8 cellular contexts compared by ENCODE assay signal in the genomic region with DNA sequence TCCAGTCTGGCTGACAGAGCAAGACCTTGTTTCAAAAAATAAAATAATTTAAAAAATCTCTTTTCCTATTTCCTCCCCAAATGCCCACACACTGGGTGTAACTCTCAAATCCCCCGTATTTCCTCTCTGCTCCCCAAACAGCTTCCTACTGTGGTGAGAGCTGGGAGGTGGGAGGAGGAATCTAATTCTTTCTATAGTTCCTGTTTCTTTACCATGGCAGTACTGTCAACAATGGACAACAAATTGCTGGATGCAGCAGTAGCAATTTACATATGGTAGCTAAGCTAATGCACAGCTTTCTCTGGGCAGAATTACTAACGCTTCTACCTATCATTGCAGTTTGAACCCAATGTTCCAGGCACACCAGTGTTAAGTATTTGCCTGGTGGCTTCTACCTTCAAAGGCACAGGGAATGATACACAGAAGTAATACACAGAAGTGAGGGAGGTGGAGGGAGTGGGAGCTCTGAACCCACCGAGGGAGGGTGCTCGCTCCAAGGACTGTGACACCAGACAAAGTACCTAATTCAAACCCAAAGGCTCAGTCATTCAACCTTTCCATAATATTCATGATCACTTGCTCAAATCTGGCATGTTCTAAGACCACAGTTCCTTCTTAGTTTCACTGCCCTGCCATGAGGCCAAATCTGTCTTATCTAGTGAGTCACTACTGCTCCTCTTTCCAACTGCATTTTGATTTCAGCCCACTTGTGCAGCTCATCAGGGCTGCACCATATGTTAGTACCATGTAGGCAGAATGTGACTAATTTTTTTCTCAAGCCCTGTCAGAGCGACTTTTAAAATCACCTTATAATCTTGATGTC. TPM values are rescaled to one million over a fixed set of nuclear protein-coding genes. Genes with fewer than 3 reads are reported as not detected.
A peak's percentile ranks its signal among the peaks of the same experiment; 100 is the strongest.
DNase-seq lines count a peak whose midpoint lies in the region; ATAC-seq lines count a peak whose summit lies in the region.

No MANE protein-coding gene starts in this region.

- intact Hi-C loops in activated naive CD4-positive, alpha-beta T cell treated with anti-CD3 and anti-CD28 coated beads for 36 hours (cut with micrococcal nuclease), result loop anchor here (1.0 to 2.0 kb wide), 5 partner anchors 8 to 300 kb away; partner anchors contain the start of genes CELF1 and DDB2
- intact Hi-C loops in right cardiac atrium (cut with DNase I), result no loop called here

- 53% methylated on average over 5 of the region's 5 CpGs for WGBS in right cardiac atrium

- H3K27me3 Mint-ChIP-seq in activated naive CD4-positive, alpha-beta T cell treated with anti-CD3 and anti-CD28 coated beads for 36 hours (ENCODE audit: low read depth), result no peaks in the 10 kb centered on the region

- CTCF ChIA-PET in activated naive CD4-positive, alpha-beta T cell treated with anti-CD3 and anti-CD28 coated beads for 36 hours (lab: Charles Lee), result interaction anchor here (1.3 to 3.5 kb wide), 3 partner anchors 9 to 39 kb away, joined by 3 to 17 read pairs (median 6); no protein-coding TSS in a partner anchor

- no peak overlapping the region for H3K4me3 ChIP-seq in right cardiac atrium (ENCODE audit: low read length)

- H3K4me3 Mint-ChIP-seq in activated naive CD4-positive, alpha-beta T cell treated with anti-CD3 and anti-CD28 coated beads for 36 hours, result no peak overlapping the region

- peak; percentile 66 for DNase-seq in AG08395 (ENCODE audit: low spot score)
- peak; percentile 60 for DNase-seq in NAMALWA (ENCODE audit: low spot score)
- peak; percentile 66 for DNase-seq in activated naive CD4-positive, alpha-beta T cell treated with anti-CD3 and anti-CD28 coated beads for 36 hours
- DNase-seq in right cardiac atrium, result no peak
- DNase-seq in stimulated activated CD4-positive, alpha-beta T cell treated with anti-CD3 and anti-CD28 coated beads, TNF-alpha, amount 100 ng/mL, for 24 hours (ENCODE audit: low read depth in 3 of 3), result peak in 2 of 3 experiments; percentile 38 to 51
- DNase-seq in NCI-H1048 (lab: John Stamatoyannopoulos, UW), result no peak
- DNase-seq in NCI-H2107 (lab: John Stamatoyannopoulos, UW), result no peak

- H3K27ac Mint-ChIP-seq in activated naive CD4-positive, alpha-beta T cell treated with anti-CD3 and anti-CD28 coated beads for 36 hours, result peak overlapping the region; percentile 28

- H3K4me1 Mint-ChIP-seq in activated naive CD4-positive, alpha-beta T cell treated with anti-CD3 and anti-CD28 coated beads for 36 hours (ENCODE audit: low read depth), result peaks cover 95% of the 10 kb centered on the region

- peaks cover 5% of the 10 kb centered on the region for H3K36me3 Mint-ChIP-seq in activated naive CD4-positive, alpha-beta T cell treated with anti-CD3 and anti-CD28 coated beads for 36 hours (ENCODE audit: low read depth)

- H3K27me3 ChIP-seq in right cardiac atrium (ENCODE audit: control insufficient read depth, insufficient read depth), result no peaks in the 10 kb centered on the region

- H3K9me3 ChIP-seq in right cardiac atrium (ENCODE audit: control insufficient read depth, low read length), result no peaks in the 10 kb centered on the region

- no peaks in the 10 kb centered on the region for H3K9me3 Mint-ChIP-seq in activated naive CD4-positive, alpha-beta T cell treated with anti-CD3 and anti-CD28 coated beads for 36 hours

- ATAC-seq in GM19397 (IDR thresholded peaks at IDR 0.05; ENCODE audit: unreplicated experiment) (peak; percentile 47), right cardiac atrium (peak; percentile 71 to 84)

- H3K4me1 ChIP-seq in right cardiac atrium (ENCODE audit: control insufficient read depth, insufficient read depth, low read length), result peaks cover 16% of the 10 kb centered on the region

- H3K27ac ChIP-seq in right cardiac atrium (ENCODE audit: low read length), result peak overlapping the region; percentile 29

RNA-seq across cellular contexts. Expression of gene CELF1, which starts 37.9 kb away (rescaled TPM):
- 100 to 1,000 TPM; 104 to 105 TPM for total RNA-seq in activated naive CD4-positive, alpha-beta T cell treated with anti-CD3 and anti-CD28 coated beads for 36 hours
- total RNA-seq in right cardiac atrium, result 10 to 100 TPM; 54.8 to 79.8 (median 73.4) TPM
- polyA plus RNA-seq in right cardiac atrium, result 26.9 TPM

RNA-seq across cellular contexts. Expression of gene PTPMT1, which starts 50.4 kb away (rescaled TPM):
- 10 to 100 TPM; 46.9 to 49.2 TPM for total RNA-seq in activated naive CD4-positive, alpha-beta T cell treated with anti-CD3 and anti-CD28 coated beads for 36 hours
- 10 to 100 TPM; 13.9 to 17.2 (median 15.3) TPM for total RNA-seq in right cardiac atrium
- polyA plus RNA-seq in right cardiac atrium, result 22.5 TPM

Comparison
In these comparisons a context has a peak if more than half of its experiments do, and no peak if none do; other contexts are left out.
1. DNase-seq: peak in AG08395 (single experiment), NAMALWA (single experiment), activated naive CD4-positive, alpha-beta T cell treated with anti-CD3 and anti-CD28 coated beads for 36 hours (single experiment) and stimulated activated CD4-positive, alpha-beta T cell treated with anti-CD3 and anti-CD28 coated beads, TNF-alpha, amount 100 ng/mL, for 24 hours (2 of 3); none in right cardiac atrium (0 of 3), NCI-H1048 (single experiment) and NCI-H2107 (single experiment).